Comparison of ENCODE assay signal across 13 cellular contexts in genomic region chr2:241670333-241671110, GRCh38. TPM values are rescaled to one million over a fixed set of nuclear protein-coding genes. Genes with fewer than 3 reads are reported as not detected.
DNase-seq lines count a peak whose midpoint lies in the region; ATAC-seq and TF ChIP-seq lines count a peak whose summit lies in the region.
"Had no signal": no experiment of that assay in that cellular context is flagged by ENCODE, and none has a peak within 500 bp of the region (broad histone marks: within the 10 kb centered on the region; RNA-seq: fewer than 3 reads in every experiment).

No MANE protein-coding gene starts in this region.

- no peak overlapping the region for H2AK5ac ChIP-seq in IMR-90 (ENCODE audit: low read depth, low read length)

- in situ Hi-C loops in IMR-90 (cut with MboI; ENCODE audit: low sequenced_read_pairs) = loop anchor here (25.0 kb wide), 1 partner anchor 808 kb away; the partner anchor contains the start of gene AGXT

- ATAC-seq in Right ventricle myocardium inferior = no peak
- no peak for ATAC-seq in IMR-90 (ENCODE audit: low read depth)
- ATAC-seq in mucosa of descending colon = peak; percentile 46
- no peak for ATAC-seq in stimulated activated naive B cell treated with anti-CD40 and anti-IgM and Interleukin-4, amounts not matched to agents 10 μg/mL and 1 μg/mL and 100 μg/mL, for 72 hours (replicated peaks)
- ATAC-seq: HCT116 had no signal

- H3K14ac ChIP-seq in IMR-90 (replicated peaks; ENCODE audit: low read depth, low read length) = no peak overlapping the region

- peaks cover 43 to 67% of the 10 kb centered on the region in 2 donors for H3K36me3 Mint-ChIP-seq in stimulated activated naive B cell treated with anti-CD40 and anti-IgM and Interleukin-4, amounts not matched to agents 10 μg/mL and 1 μg/mL and 100 μg/mL, for 72 hours

- TF ChIP-seq RAD21 in IMR-90 (IDR thresholded peaks at IDR 0.05; ENCODE audit: low read length) = no peak

- POLR2A ChIA-PET in IMR-90 (lab: Charles Lee; ENCODE audit: unreplicated experiment) = no interaction called here
- POLR2A ChIA-PET in RWPE1 (lab: Yijun Ruan, JAX; ENCODE audit: low non-redundant PET) = no interaction called here

- H3K79me1 ChIP-seq in IMR-90 (ENCODE audit: low read depth in 1 of 2, low read length in 2 of 2) = peaks cover 3 to 17% of the 10 kb centered on the region in 2 experiments; a peak in 3 of 4 replicates

- H3K56ac ChIP-seq in IMR-90 (ENCODE audit: extremely low read depth, insufficient read depth, low read length) = no peak overlapping the region

- H4K8ac ChIP-seq in IMR-90 (ENCODE audit: low read depth in 2 of 2, low read length in 2 of 2) = no peak overlapping the region

- H2BK5ac ChIP-seq in IMR-90 (ENCODE audit: low read depth, low read length, poor library complexity, severe bottlenecking) = no peak overlapping the region

- H3K27ac ChIP-seq in IMR-90 (ENCODE audit: insufficient read depth, low read length) = no peak overlapping the region
- H3K27ac ChIP-seq in RWPE1 = no peak overlapping the region
- H3K27ac ChIP-seq: BLaER1 treated with 17β-estradiol and CSF1 and Interleukin-3, amounts not matched to agents 10 nM and 100 nM had no signal

- H3K4me1 Mint-ChIP-seq in stimulated activated naive B cell treated with anti-CD40 and anti-IgM and Interleukin-4, amounts not matched to agents 10 μg/mL and 1 μg/mL and 100 μg/mL, for 72 hours = peaks cover 8 to 11% of the 10 kb centered on the region in 2 donors

- no peaks in the 10 kb centered on the region for H3K9me3 Mint-ChIP-seq in stimulated activated naive B cell treated with anti-CD40 and anti-IgM and Interleukin-4, amounts not matched to agents 10 μg/mL and 1 μg/mL and 100 μg/mL, for 72 hours
- H3K9me3 Mint-ChIP-seq: CD4-positive, CD25-positive, alpha-beta regulatory T cell had no signal

- H2AK9ac ChIP-seq in IMR-90 (replicated peaks; ENCODE audit: low read depth, low read length, poor library complexity) = peak overlapping the region; percentile 24

- H3K27ac Mint-ChIP-seq in stimulated activated naive B cell treated with anti-CD40 and anti-IgM and Interleukin-4, amounts not matched to agents 10 μg/mL and 1 μg/mL and 100 μg/mL, for 72 hours = peak overlapping the region; percentile 28
- H3K27ac Mint-ChIP-seq: CD4-positive, CD25-positive, alpha-beta regulatory T cell had no signal

- H3K4ac ChIP-seq in IMR-90 (ENCODE audit: low read depth, low read length) = no peak overlapping the region

- no peak overlapping the region for H4K5ac ChIP-seq in IMR-90 (ENCODE audit: low read depth, low read length)

- no peak overlapping the region for H3K4me2 ChIP-seq in IMR-90 (ENCODE audit: low read depth, low read length)
- H3K4me2 ChIP-seq: BLaER1 treated with 17β-estradiol and CSF1 and Interleukin-3, amounts not matched to agents 10 nM and 100 nM had no signal

- no peak overlapping the region for H3K9ac ChIP-seq in IMR-90 (ENCODE audit: low read depth, low read length)

- H4K20me1 ChIP-seq in IMR-90 (ENCODE audit: insufficient read depth, low read length) = peaks cover 14% of the 10 kb centered on the region; the same call in 1 of the 2 replicates

- 90% methylated on average over 17 of the region's 31 CpGs; no CpG with 5 or more reads in 1 of the 2 experiments for WGBS in IMR-90 (ENCODE audit: extremely low coverage in 2 of 2, insufficient read length in 1 of 2), 2 experiments

- H3K4me1 ChIP-seq in IMR-90 (ENCODE audit: control insufficient read depth, insufficient read depth, low read length) (peaks cover 12% of the 10 kb centered on the region), mucosa of descending colon (ENCODE audit: low read depth) (no peaks in the 10 kb centered on the region)

- H3K27me3 ChIP-seq in IMR-90 (ENCODE audit: control insufficient read depth, insufficient read depth, low read length) = no peaks in the 10 kb centered on the region
- H3K27me3 ChIP-seq: BLaER1 treated with 17β-estradiol and CSF1 and Interleukin-3, amounts not matched to agents 10 nM and 100 nM had no signal

- no peak overlapping the region for H2AFZ ChIP-seq in IMR-90 (replicated peaks; ENCODE audit: low read length, poor library complexity)

- CTCF ChIA-PET in IMR-90 (lab: Yijun Ruan, JAX) = no interaction called here
- CTCF ChIA-PET in RWPE1 (lab: Yijun Ruan, JAX) = no interaction called here

- no peak overlapping the region for H3K4me3 Mint-ChIP-seq in stimulated activated naive B cell treated with anti-CD40 and anti-IgM and Interleukin-4, amounts not matched to agents 10 μg/mL and 1 μg/mL and 100 μg/mL, for 72 hours
- H3K4me3 Mint-ChIP-seq: CD4-positive, CD25-positive, alpha-beta regulatory T cell had no signal

- no peak overlapping the region for H3K18ac ChIP-seq in IMR-90 (ENCODE audit: low read depth, low read length)

- H3K9me3 ChIP-seq in IMR-90 (ENCODE audit: control insufficient read depth, insufficient read depth, low read length) (no peaks in the 10 kb centered on the region), mucosa of descending colon (no peaks in the 10 kb centered on the region)
- H3K9me3 ChIP-seq: BLaER1 treated with 17β-estradiol and CSF1 and Interleukin-3, amounts not matched to agents 10 nM and 100 nM had no signal

- H2BK20ac ChIP-seq in IMR-90 (ENCODE audit: low read depth, low read length) = no peak overlapping the region

- H3K27me3 Mint-ChIP-seq in stimulated activated naive B cell treated with anti-CD40 and anti-IgM and Interleukin-4, amounts not matched to agents 10 μg/mL and 1 μg/mL and 100 μg/mL, for 72 hours = no peaks in the 10 kb centered on the region
- H3K27me3 Mint-ChIP-seq: CD4-positive, CD25-positive, alpha-beta regulatory T cell had no signal

- DNase-seq in Right ventricle myocardium inferior (ENCODE audit: missing footprints) (peak; percentile 66), cardiac septum (ENCODE audit: low spot score) (no peak), IMR-90 (no peak), mucosa of descending colon (peak in 1 of 3 donors; percentile 33), RWPE1 (ENCODE audit: low spot score) (no peak)
- no peak for DNase-seq in stimulated activated naive B cell treated with anti-CD40 and anti-IgM and Interleukin-4, amounts not matched to agents 10 μg/mL and 1 μg/mL and 100 μg/mL, for 72 hours
- no peak for DNase-seq in stimulated activated CD4-positive, alpha-beta T cell treated with anti-CD3 and anti-CD28 coated beads, Interleukin-4, amount 100 ng/mL, for 24 hours
- DNase-seq: ACHN; CD4-positive, CD25-positive, alpha-beta regulatory T cell; DMS53; GF-D8 had no signal

- H3K23ac ChIP-seq in IMR-90 (ENCODE audit: low read depth, low read length) = no peak overlapping the region

- H2BK15ac ChIP-seq in IMR-90 (ENCODE audit: low read depth, low read length) = no peak overlapping the region

- BruUV-seq in IMR-90 (replicated peaks; lab: Mats Ljungman, UMichigan) = no TSS peak

- no peak for TF ChIP-seq CTCF in IMR-90 (conservative IDR thresholded peaks at IDR 0.05; ENCODE audit: low read depth, low read length)
- TF ChIP-seq CTCF in mucosa of descending colon (IDR thresholded peaks at IDR 0.05) = no peak
- no peak for TF ChIP-seq CTCF in RWPE1 (conservative IDR thresholded peaks at IDR 0.05; ENCODE audit: low read depth)

- H3K9me1 ChIP-seq in IMR-90 (ENCODE audit: insufficient read depth, low read length) = peaks cover 3% of the 10 kb centered on the region; the same call in 1 of the 2 replicates

- H2BK120ac ChIP-seq in IMR-90 (ENCODE audit: low read depth, low read length) = no peak overlapping the region

- no peak overlapping the region for H3K4me3 ChIP-seq in IMR-90 (ENCODE audit: insufficient read depth, low read depth, low read length)
- H3K4me3 ChIP-seq in mucosa of descending colon = no peak overlapping the region
- H3K4me3 ChIP-seq: BLaER1 treated with 17β-estradiol and CSF1 and Interleukin-3, amounts not matched to agents 10 nM and 100 nM had no signal

- H3K36me3 ChIP-seq in IMR-90 (ENCODE audit: control insufficient read depth, insufficient read depth, low read length) (peaks cover 61% of the 10 kb centered on the region), mucosa of descending colon (ENCODE audit: low read depth) (peaks cover 6% of the 10 kb centered on the region)

- intact Hi-C loops in Right ventricle myocardium inferior (cut with DNase I) = no loop called here
- intact Hi-C loops in cardiac septum (cut with DNase I) = no loop called here
- intact Hi-C loops in IMR-90 (cut with micrococcal nuclease) = no loop called here
- intact Hi-C loops in mucosa of descending colon (cut with DNase I, micrococcal nuclease) = no loop called here

- TF ChIP-seq POLR2A in IMR-90 (IDR thresholded peaks at IDR 0.05; ENCODE audit: low read depth, low read length) = no peak

- dilution Hi-C loops in IMR-90 (cut with HindIII; ENCODE audit: low sequenced_read_pairs, unreplicated experiment) = no loop called here

- no peak overlapping the region for H4K91ac ChIP-seq in IMR-90 (ENCODE audit: insufficient read depth, low read depth, low read length)

TF ChIP-seq in IMR-90, 13 proteins besides CTCF, POLR2A, EP300 and RAD21 (continues in another document):
- TF ChIP-seq NFE2L2 (IDR thresholded peaks at IDR 0.05; ENCODE audit: low read depth, low read length) = no peak
- no peak for TF ChIP-seq RFX5 (IDR thresholded peaks at IDR 0.05; ENCODE audit: low read depth, low read length)

RNA-seq across cellular contexts. Expression of gene DTYMK, which starts 16.1 kb away (rescaled TPM):
- total RNA-seq in Right ventricle myocardium inferior (11.1 TPM), cardiac septum (10.5 TPM), IMR-90 (2012; rRNA removed) (31.7 and 32.8 TPM in 2 replicates), mucosa of descending colon (10 to 100 TPM; 17.9 to 31.0 (median 19.7) TPM)
- polyA plus RNA-seq in IMR-90 (2012; rRNA removed) = 50.1 and 50.5 TPM in 2 replicates
- polyA plus RNA-seq in IMR-90 (2012; cell fraction: cytosol; rRNA removed) = 40.6 and 60.0 TPM in 2 replicates
- polyA plus RNA-seq in IMR-90 (2012; cell fraction: nucleus; rRNA removed; ENCODE audit: low replicate concordance) = 20.9 and 27.0 TPM in 2 replicates

RNA-seq across cellular contexts. Expression of gene ING5, which starts 31.3 kb away (rescaled TPM):
- 16.5 TPM for total RNA-seq in Right ventricle myocardium inferior
- 14.9 TPM for total RNA-seq in cardiac septum
- total RNA-seq in IMR-90 (2012; rRNA removed) = 16.7 and 38.9 TPM in 2 replicates
- 36.1 and 36.5 TPM in 2 replicates for polyA plus RNA-seq in IMR-90 (2012; rRNA removed)
- 28.4 and 31.1 TPM in 2 replicates for polyA plus RNA-seq in IMR-90 (2012; cell fraction: cytosol; rRNA removed)
- 107 and 146 TPM in 2 replicates for polyA plus RNA-seq in IMR-90 (2012; cell fraction: nucleus; rRNA removed; ENCODE audit: low replicate concordance)
- 10 to 100 TPM; 24.6 to 52.3 (median 35.1) TPM for total RNA-seq in mucosa of descending colon

RNA-seq across cellular contexts. Expression of gene ATG4B, which starts 33.0 kb away (rescaled TPM):
- total RNA-seq in Right ventricle myocardium inferior (43.3 TPM), cardiac septum (46.4 TPM), IMR-90 (2012; rRNA removed) (102 and 146 TPM in 2 replicates), mucosa of descending colon (100 to 1,000 TPM in 1 of 3 donors, 10 to 100 TPM in 2; 87.9 to 154 (median 94.6) TPM)
- 98.4 and 113 TPM in 2 replicates for polyA plus RNA-seq in IMR-90 (2012; rRNA removed)
- polyA plus RNA-seq in IMR-90 (2012; cell fraction: cytosol; rRNA removed) = 52.3 and 78.0 TPM in 2 replicates
- polyA plus RNA-seq in IMR-90 (2012; cell fraction: nucleus; rRNA removed; ENCODE audit: low replicate concordance) = 374 and 431 TPM in 2 replicates

RNA-seq across cellular contexts. Expression of gene THAP4, which starts 33.6 kb away (rescaled TPM):
- 83.2 TPM for total RNA-seq in Right ventricle myocardium inferior
- total RNA-seq in cardiac septum = 73.2 TPM
- 33.9 and 42.2 TPM in 2 replicates for total RNA-seq in IMR-90 (2012; rRNA removed)
- polyA plus RNA-seq in IMR-90 (2012; rRNA removed) = 55.1 and 60.3 TPM in 2 replicates
- polyA plus RNA-seq in IMR-90 (2012; cell fraction: cytosol; rRNA removed) = 53.0 and 64.7 TPM in 2 replicates
- polyA plus RNA-seq in IMR-90 (2012; cell fraction: nucleus; rRNA removed; ENCODE audit: low replicate concordance) = 20.5 and 32.9 TPM in 2 replicates
- total RNA-seq in mucosa of descending colon = 10 to 100 TPM; 67.3 to 86.2 (median 68.8) TPM
